12 cellular contexts compared by ENCODE assay signal in the genomic region with DNA sequence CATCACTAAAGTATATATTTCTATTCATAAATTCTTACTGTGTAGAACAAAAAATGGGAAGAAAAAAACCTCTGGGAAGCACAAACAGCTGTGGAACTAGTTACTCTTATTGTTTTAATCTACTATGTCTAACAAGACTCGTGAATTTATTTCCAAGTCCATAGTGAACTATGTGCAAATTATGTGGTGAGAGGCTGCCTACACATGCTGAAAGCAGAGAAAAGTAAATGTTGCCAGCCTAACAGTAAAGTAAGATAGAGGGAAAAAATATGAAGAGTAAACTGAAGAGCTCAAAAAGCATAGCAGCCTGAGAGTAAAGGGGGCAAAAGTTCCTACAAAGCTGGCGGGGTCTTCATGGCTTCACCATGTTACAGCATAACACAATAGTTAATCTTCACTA. TPM values are rescaled to one million over a fixed set of nuclear protein-coding genes. Genes with fewer than 3 reads are reported as not detected.
DNase-seq lines count a peak whose midpoint lies in the region; ATAC-seq and TF ChIP-seq lines count a peak whose summit lies in the region.
"Had no signal": no experiment of that assay in that cellular context is flagged by ENCODE, and none has a peak within 500 bp of the region (broad histone marks: within the 10 kb centered on the region; RNA-seq: fewer than 3 reads in every experiment).

No MANE protein-coding gene starts in this region.

- intact Hi-C loops in activated naive CD4-positive, alpha-beta T cell treated with anti-CD3 and anti-CD28 coated beads for 36 hours (cut with micrococcal nuclease) = loop anchor here (5.0 to 10.0 kb wide), 3 partner anchors 33 to 983 kb away; a partner anchor contains a TSS

- H3K36me3 Mint-ChIP-seq in activated naive CD4-positive, alpha-beta T cell treated with anti-CD3 and anti-CD28 coated beads for 36 hours (ENCODE audit: low read depth) = peaks cover 26% of the 10 kb centered on the region
- peaks cover 24 to 46% of the 10 kb centered on the region in 2 donors for H3K36me3 Mint-ChIP-seq in activated naive CD4-positive, alpha-beta T cell treated with anti-CD3 and anti-CD28 coated beads, Interleukin-2, amount 50 U/mL, for 72 hours
- peaks cover 24% of the 10 kb centered on the region for H3K36me3 Mint-ChIP-seq in stimulated activated memory B cell treated with anti-CD40 and anti-IgM and Interleukin-4, amounts not matched to agents 10 μg/mL and 1 μg/mL and 100 μg/mL, for 72 hours

- TF ChIP-seq CTCF in VCaP (conservative IDR thresholded peaks at IDR 0.05) (no peak), fibroblast of the aortic adventitia (IDR thresholded peaks at IDR 0.05; ENCODE audit: insufficient read depth, low read length) (no peak)

- CTCF ChIA-PET in activated naive CD4-positive, alpha-beta T cell treated with anti-CD3 and anti-CD28 coated beads for 36 hours (lab: Charles Lee) = interaction anchor here (0.7 to 1.5 kb wide), 7 partner anchors 8 to 186 kb away, joined by 3 to 4 read pairs (median 3); no protein-coding TSS in a partner anchor

- peak overlapping the region; percentile 32 for H3K4me3 ChIP-seq in fibroblast of the aortic adventitia (ENCODE audit: low read depth, low read length)
- H3K4me3 ChIP-seq: lung, vagina had no signal

- H3K27me3 Mint-ChIP-seq in activated naive CD4-positive, alpha-beta T cell treated with anti-CD3 and anti-CD28 coated beads for 36 hours (ENCODE audit: low read depth) = no peaks in the 10 kb centered on the region
- no peaks in the 10 kb centered on the region for H3K27me3 Mint-ChIP-seq in stimulated activated memory B cell treated with anti-CD40 and anti-IgM and Interleukin-4, amounts not matched to agents 10 μg/mL and 1 μg/mL and 100 μg/mL, for 72 hours

- no peak for DNase-seq in activated naive CD4-positive, alpha-beta T cell treated with anti-CD3 and anti-CD28 coated beads for 36 hours
- no peak for DNase-seq in activated naive CD4-positive, alpha-beta T cell treated with anti-CD3 and anti-CD28 coated beads, Interleukin-2, amount 50 U/mL, for 72 hours (ENCODE audit: low spot score in 2 of 2)
- no peak for DNase-seq in fibroblast of the aortic adventitia (ENCODE audit: low read depth)
- DNase-seq: activated CD8-positive, alpha-beta memory T cell treated with anti-CD3 and anti-CD28 coated beads for 24 hours; H7 had no signal

- peak overlapping the region; percentile 96; the same call in 1 of the 2 replicates for H3K27ac ChIP-seq in VCaP

- peak overlapping the region; percentile 16 for H3K27ac Mint-ChIP-seq in activated naive CD4-positive, alpha-beta T cell treated with anti-CD3 and anti-CD28 coated beads for 36 hours
- H3K27ac Mint-ChIP-seq in activated naive CD4-positive, alpha-beta T cell treated with anti-CD3 and anti-CD28 coated beads, Interleukin-2, amount 50 U/mL, for 72 hours = peak overlapping the region in 1 of 2 donors; percentile 51
- H3K27ac Mint-ChIP-seq in stimulated activated memory B cell treated with anti-CD40 and anti-IgM and Interleukin-4, amounts not matched to agents 10 μg/mL and 1 μg/mL and 100 μg/mL, for 72 hours = no peak overlapping the region

- H3K4me3 Mint-ChIP-seq in activated naive CD4-positive, alpha-beta T cell treated with anti-CD3 and anti-CD28 coated beads for 36 hours = peak overlapping the region; percentile 41
- peak overlapping the region; percentile 96 for H3K4me3 Mint-ChIP-seq in stimulated activated memory B cell treated with anti-CD40 and anti-IgM and Interleukin-4, amounts not matched to agents 10 μg/mL and 1 μg/mL and 100 μg/mL, for 72 hours

- H3K4me1 Mint-ChIP-seq in activated naive CD4-positive, alpha-beta T cell treated with anti-CD3 and anti-CD28 coated beads for 36 hours (ENCODE audit: low read depth) = peaks cover 63% of the 10 kb centered on the region
- peaks cover 79% of the 10 kb centered on the region for H3K4me1 Mint-ChIP-seq in stimulated activated memory B cell treated with anti-CD40 and anti-IgM and Interleukin-4, amounts not matched to agents 10 μg/mL and 1 μg/mL and 100 μg/mL, for 72 hours

- no peak for ATAC-seq in activated naive CD4-positive, alpha-beta T cell treated with anti-CD3 and anti-CD28 coated beads, Interleukin-2, amount 50 U/mL, for 72 hours
- ATAC-seq in stimulated activated memory B cell treated with anti-CD40 and anti-IgM and Interleukin-4, amounts not matched to agents 10 μg/mL and 1 μg/mL and 100 μg/mL, for 72 hours = no peak
- ATAC-seq in HG02798 (IDR thresholded peaks at IDR 0.05; ENCODE audit: poor library complexity, unreplicated experiment) (no peak), GM21619 (IDR thresholded peaks at IDR 0.05; ENCODE audit: unreplicated experiment) (no peak), HG03521 (IDR thresholded peaks at IDR 0.05; ENCODE audit: unreplicated experiment) (no peak)

- H3K9me3 Mint-ChIP-seq in activated naive CD4-positive, alpha-beta T cell treated with anti-CD3 and anti-CD28 coated beads for 36 hours = peaks cover 2% of the 10 kb centered on the region
- no peaks in the 10 kb centered on the region for H3K9me3 Mint-ChIP-seq in activated naive CD4-positive, alpha-beta T cell treated with anti-CD3 and anti-CD28 coated beads, Interleukin-2, amount 50 U/mL, for 72 hours
- H3K9me3 Mint-ChIP-seq in stimulated activated memory B cell treated with anti-CD40 and anti-IgM and Interleukin-4, amounts not matched to agents 10 μg/mL and 1 μg/mL and 100 μg/mL, for 72 hours = no peaks in the 10 kb centered on the region

RNA-seq across cellular contexts. Expression of a gene that starts 3.0 kb away (rescaled TPM):
- total RNA-seq in activated naive CD4-positive, alpha-beta T cell treated with anti-CD3 and anti-CD28 coated beads for 36 hours = 100 to 1,000 TPM; 277 to 288 TPM
- 100 to 1,000 TPM; 234 to 281 TPM for total RNA-seq in activated naive CD4-positive, alpha-beta T cell treated with anti-CD3 and anti-CD28 coated beads, Interleukin-2, amount 50 U/mL, for 72 hours
- 482 and 610 TPM in 2 replicates for total RNA-seq in fibroblast of the aortic adventitia (ENCODE audit: low replicate concordance)
